Comparison of ENCODE assay signal across 24 cellular contexts in genomic region chr12:127770123-127770522, GRCh38.
A peak's percentile ranks its signal among the peaks of the same experiment; 100 is the strongest.
DNase-seq lines count a peak whose midpoint lies in the region; ATAC-seq and TF ChIP-seq lines count a peak whose summit lies in the region.
"Had no signal": no experiment of that assay in that cellular context is flagged by ENCODE, and none has a peak within 500 bp of the region (broad histone marks: within the 10 kb centered on the region; RNA-seq: fewer than 3 reads in every experiment).

No MANE protein-coding gene starts in this region.

- no peaks in the 10 kb centered on the region for H3K27me3 ChIP-seq in DND-41 (ENCODE audit: insufficient read depth, low read length, poor library complexity)
- H3K27me3 ChIP-seq: gastrocnemius medialis, left lung had no signal

- H2AFZ ChIP-seq in DND-41 (ENCODE audit: low read depth, low read length) = no peak overlapping the region

- H3K4me1 Mint-ChIP-seq in activated CD8-positive, alpha-beta memory T cell treated with anti-CD3 and anti-CD28 coated beads, Interleukin-2, amount 10 ng/mL, durations not matched to agents 7 days and 5 days = no peaks in the 10 kb centered on the region
- H3K4me1 Mint-ChIP-seq in activated T-helper 2 cell treated with anti-CD3 and anti-CD28 coated beads, Interferon-gamma antibody, Interleukin-2, Interleukin-4, amounts not matched to agents 10 μg/mL and 5 μg/mL and 100 μg/mL, durations not matched to agents 14 hours and 24 hours and 36 hours (ENCODE audit: low read depth) = no peaks in the 10 kb centered on the region
- peaks cover 10% of the 10 kb centered on the region for H3K4me1 Mint-ChIP-seq in nephron progenitor cell
- H3K4me1 Mint-ChIP-seq: activated CD4-positive, alpha-beta T cell treated with anti-CD3 and anti-CD28 coated beads, Interleukin-2, amount 10 ng/mL, durations not matched to agents 7 days and 5 days; naive B cell had no signal

- no peak overlapping the region for H3K27ac ChIP-seq in DND-41 (ENCODE audit: low read length)
- H3K27ac ChIP-seq: gastrocnemius medialis, left lung had no signal

- H3K36me3 Mint-ChIP-seq in activated CD8-positive, alpha-beta memory T cell treated with anti-CD3 and anti-CD28 coated beads, Interleukin-2, amount 10 ng/mL, durations not matched to agents 7 days and 5 days = no peaks in the 10 kb centered on the region
- H3K36me3 Mint-ChIP-seq in activated T-helper 2 cell treated with anti-CD3 and anti-CD28 coated beads, Interferon-gamma antibody, Interleukin-2, Interleukin-4, amounts not matched to agents 10 μg/mL and 5 μg/mL and 100 μg/mL, durations not matched to agents 14 hours and 24 hours and 36 hours (ENCODE audit: low read depth) = no peaks in the 10 kb centered on the region
- H3K36me3 Mint-ChIP-seq in nephron progenitor cell (ENCODE audit: low read depth) = no peaks in the 10 kb centered on the region
- H3K36me3 Mint-ChIP-seq: naive B cell, type B pancreatic cell had no signal

- CTCF ChIA-PET in activated CD8-positive, alpha-beta memory T cell treated with anti-CD3 and anti-CD28 coated beads, Interleukin-2, amount 10 ng/mL, durations not matched to agents 7 days and 5 days (lab: Charles Lee) = no interaction called here

- no peaks in the 10 kb centered on the region for H3K4me1 ChIP-seq in DND-41 (ENCODE audit: insufficient read depth, low read length)
- H3K4me1 ChIP-seq: gastrocnemius medialis, left lung had no signal

- no peak overlapping the region for H3K4me3 Mint-ChIP-seq in activated CD8-positive, alpha-beta memory T cell treated with anti-CD3 and anti-CD28 coated beads, Interleukin-2, amount 10 ng/mL, durations not matched to agents 7 days and 5 days
- no peak overlapping the region for H3K4me3 Mint-ChIP-seq in activated T-helper 2 cell treated with anti-CD3 and anti-CD28 coated beads, Interferon-gamma antibody, Interleukin-2, Interleukin-4, amounts not matched to agents 10 μg/mL and 5 μg/mL and 100 μg/mL, durations not matched to agents 14 hours and 24 hours and 36 hours (ENCODE audit: low read depth)
- no peak overlapping the region for H3K4me3 Mint-ChIP-seq in nephron progenitor cell
- H3K4me3 Mint-ChIP-seq: activated CD4-positive, alpha-beta T cell treated with anti-CD3 and anti-CD28 coated beads, Interleukin-2, amount 10 ng/mL, durations not matched to agents 7 days and 5 days; activated T-cell treated with anti-CD3 and anti-CD28 coated beads, Interleukin-2, amount 50 U/mL, for 72 hours; CD4-positive, alpha-beta T cell; naive B cell; type B pancreatic cell had no signal

- no peak overlapping the region for H3K4me3 ChIP-seq in DND-41 (ENCODE audit: low read depth in 1 of 2, low read length in 2 of 2)
- H3K4me3 ChIP-seq: gastrocnemius medialis, left lung had no signal

- no peaks in the 10 kb centered on the region for H3K79me2 ChIP-seq in DND-41 (ENCODE audit: insufficient read depth, low read length)

- no peak overlapping the region for H3K4me2 ChIP-seq in DND-41 (ENCODE audit: insufficient read depth, low read length)

- DNase-seq in DND-41 (peak; percentile 23), HUDEP-2 (lab: John Stamatoyannopoulos, UW; ENCODE audit: unreplicated experiment in 76 of 76) (peak in 73 of 76 experiments; percentile 28 to 93 (median 84)), OCI-M1 (lab: John Stamatoyannopoulos, UW) (peak; percentile 99), cerebellar cortex (ENCODE audit: low spot score) (peak; percentile 59), nephron progenitor cell (no peak)
- no peak for DNase-seq in activated CD8-positive, alpha-beta memory T cell treated with anti-CD3 and anti-CD28 coated beads, Interleukin-2, amount 10 ng/mL, durations not matched to agents 7 days and 5 days
- DNase-seq in activated T-helper 2 cell treated with anti-CD3 and anti-CD28 coated beads, Interferon-gamma antibody, Interleukin-2, Interleukin-4, amounts not matched to agents 10 μg/mL and 5 μg/mL and 100 μg/mL, durations not matched to agents 14 hours and 24 hours and 36 hours (ENCODE audit: low spot score) = no peak
- DNase-seq: activated CD4-positive, alpha-beta T cell treated with anti-CD3 and anti-CD28 coated beads, Interleukin-2, amount 10 ng/mL, durations not matched to agents 7 days and 5 days; activated naive CD4-positive, alpha-beta T cell treated with anti-CD3 and anti-CD28 coated beads, Interleukin-2, amount 50 U/mL, for 16 hours; activated T-cell treated with anti-CD3 and anti-CD28 coated beads, Interleukin-2, amount 50 U/mL, for 72 hours; CD4-positive, alpha-beta T cell; cortex of kidney; gastrocnemius medialis; hypothalamus; left lung; mesendoderm; naive B cell; NCI-H1436; occipital lobe; Right ventricle myocardium superior; small intestine; stimulated activated CD4-positive, alpha-beta T cell treated with anti-CD3 and anti-CD28 coated beads, Interleukin-1b, Interleukin-23, amount 100 ng/mL, for 48 hours; T-helper 1 cell had no signal

- no peak for TF ChIP-seq CTCF in DND-41 (IDR thresholded peaks at IDR 0.05; ENCODE audit: borderline replicate concordance, extremely low read depth, low read length, poor library complexity, severe bottlenecking)
- no peak for TF ChIP-seq CTCF in nephron progenitor cell (IDR thresholded peaks at IDR 0.05)

- no peak overlapping the region for H3K27ac Mint-ChIP-seq in activated CD8-positive, alpha-beta memory T cell treated with anti-CD3 and anti-CD28 coated beads, Interleukin-2, amount 10 ng/mL, durations not matched to agents 7 days and 5 days
- H3K27ac Mint-ChIP-seq in activated T-helper 2 cell treated with anti-CD3 and anti-CD28 coated beads, Interferon-gamma antibody, Interleukin-2, Interleukin-4, amounts not matched to agents 10 μg/mL and 5 μg/mL and 100 μg/mL, durations not matched to agents 14 hours and 24 hours and 36 hours = no peak overlapping the region
- H3K27ac Mint-ChIP-seq in nephron progenitor cell = no peak overlapping the region
- H3K27ac Mint-ChIP-seq: activated CD4-positive, alpha-beta T cell treated with anti-CD3 and anti-CD28 coated beads, Interleukin-2, amount 10 ng/mL, durations not matched to agents 7 days and 5 days; activated T-cell treated with anti-CD3 and anti-CD28 coated beads, Interleukin-2, amount 50 U/mL, for 72 hours; CD4-positive, alpha-beta T cell; naive B cell; type B pancreatic cell had no signal

- peaks cover 3% of the 10 kb centered on the region for H3K9me3 Mint-ChIP-seq in activated CD8-positive, alpha-beta memory T cell treated with anti-CD3 and anti-CD28 coated beads, Interleukin-2, amount 10 ng/mL, durations not matched to agents 7 days and 5 days (ENCODE audit: low read depth)
- H3K9me3 Mint-ChIP-seq in activated T-helper 2 cell treated with anti-CD3 and anti-CD28 coated beads, Interferon-gamma antibody, Interleukin-2, Interleukin-4, amounts not matched to agents 10 μg/mL and 5 μg/mL and 100 μg/mL, durations not matched to agents 14 hours and 24 hours and 36 hours = peaks cover 15% of the 10 kb centered on the region
- H3K9me3 Mint-ChIP-seq in nephron progenitor cell = peaks cover 6% of the 10 kb centered on the region
- H3K9me3 Mint-ChIP-seq: type B pancreatic cell had no signal

- intact Hi-C loops in activated T-helper 2 cell treated with anti-CD3 and anti-CD28 coated beads, Interferon-gamma antibody, Interleukin-2, Interleukin-4, amounts not matched to agents 10 μg/mL and 5 μg/mL and 100 μg/mL, durations not matched to agents 14 hours and 24 hours and 36 hours (cut with micrococcal nuclease) = no loop called here

- H4K20me1 ChIP-seq in DND-41 (ENCODE audit: insufficient read depth, low read length) = no peaks in the 10 kb centered on the region

- peak; percentile 70; the same call in 2 of the 3 replicates for ATAC-seq in DND-41 (ENCODE audit: insufficient read depth, low read depth)
- ATAC-seq in activated CD8-positive, alpha-beta memory T cell treated with anti-CD3 and anti-CD28 coated beads, Interleukin-2, amount 10 ng/mL, durations not matched to agents 7 days and 5 days = no peak
- ATAC-seq: activated T-cell treated with anti-CD3 and anti-CD28 coated beads, Interleukin-2, amount 50 U/mL, for 72 hours; gastrocnemius medialis; left lung had no signal

- H3K36me3 ChIP-seq in DND-41 (ENCODE audit: insufficient read depth, low read length) = no peaks in the 10 kb centered on the region
- H3K36me3 ChIP-seq: gastrocnemius medialis, left lung had no signal

- H3K9me3 ChIP-seq in DND-41 (ENCODE audit: insufficient read depth, low read length, severe bottlenecking) = no peaks in the 10 kb centered on the region
- H3K9me3 ChIP-seq: gastrocnemius medialis, left lung had no signal

- H3K9ac ChIP-seq in DND-41 (ENCODE audit: low read depth, low read length) = no peak overlapping the region

- no peaks in the 10 kb centered on the region for H3K27me3 Mint-ChIP-seq in activated CD8-positive, alpha-beta memory T cell treated with anti-CD3 and anti-CD28 coated beads, Interleukin-2, amount 10 ng/mL, durations not matched to agents 7 days and 5 days
- H3K27me3 Mint-ChIP-seq in activated T-helper 2 cell treated with anti-CD3 and anti-CD28 coated beads, Interferon-gamma antibody, Interleukin-2, Interleukin-4, amounts not matched to agents 10 μg/mL and 5 μg/mL and 100 μg/mL, durations not matched to agents 14 hours and 24 hours and 36 hours (ENCODE audit: low read depth) = no peaks in the 10 kb centered on the region
- peaks cover 26% of the 10 kb centered on the region for H3K27me3 Mint-ChIP-seq in nephron progenitor cell (ENCODE audit: low read depth, poor library complexity)
- H3K27me3 Mint-ChIP-seq: activated CD4-positive, alpha-beta T cell treated with anti-CD3 and anti-CD28 coated beads, Interleukin-2, amount 10 ng/mL, durations not matched to agents 7 days and 5 days; CD4-positive, alpha-beta T cell had no signal

Comparison
In these comparisons a context has a peak if more than half of its experiments do, and no peak if none do; other contexts are left out.
1. DNase-seq: peak in DND-41 (single experiment), HUDEP-2 (73 of 76), OCI-M1 (single experiment) and cerebellar cortex (single experiment); none in activated CD8-positive, alpha-beta memory T cell treated with anti-CD3 and anti-CD28 coated beads, Interleukin-2, amount 10 ng/mL, durations not matched to agents 7 days and 5 days (single experiment), activated T-helper 2 cell treated with anti-CD3 and anti-CD28 coated beads, Interferon-gamma antibody, Interleukin-2, Interleukin-4, amounts not matched to agents 10 μg/mL and 5 μg/mL and 100 μg/mL, durations not matched to agents 14 hours and 24 hours and 36 hours (single experiment) and nephron progenitor cell (single experiment).